ENCODE assay signal across 11 cellular contexts in genomic region chr14:68969278-68969677, GRCh38. TPM values are rescaled to one million over a fixed set of nuclear protein-coding genes. Genes with fewer than 3 reads are reported as not detected.
DNase-seq lines count a peak whose midpoint lies in the region; ATAC-seq, FAIRE-seq and TF ChIP-seq lines count a peak whose summit lies in the region.
"Had no signal": no experiment of that assay in that cellular context is flagged by ENCODE, and none has a peak within 500 bp of the region (broad histone marks: within the 10 kb centered on the region; RNA-seq: fewer than 3 reads in every experiment).

No MANE protein-coding gene starts in this region.

- no peak overlapping the region for H3K27ac Mint-ChIP-seq in astrocyte (ENCODE audit: unreplicated experiment)

- H3K4me1 ChIP-seq in IMR-90 (ENCODE audit: control insufficient read depth, insufficient read depth, low read length) (peaks cover 84% of the 10 kb centered on the region), astrocyte (ENCODE audit: insufficient read depth, low read length) (peaks cover 93% of the 10 kb centered on the region), right cardiac atrium (ENCODE audit: control insufficient read depth, insufficient read depth, low read length) (peaks cover 49% of the 10 kb centered on the region), stomach smooth muscle (ENCODE audit: control insufficient read depth, insufficient read depth, low read length) (peaks cover 100% of the 10 kb centered on the region)

- dilution Hi-C loops in IMR-90 (cut with HindIII; ENCODE audit: low sequenced_read_pairs, unreplicated experiment), result no loop called here

- peaks cover 76% of the 10 kb centered on the region for H3K9me1 ChIP-seq in IMR-90 (ENCODE audit: insufficient read depth, low read length)

- peaks cover 91% of the 10 kb centered on the region for H3K4me1 Mint-ChIP-seq in astrocyte (ENCODE audit: low read depth, unreplicated experiment)

- CTCF ChIA-PET in IMR-90 (lab: Yijun Ruan, JAX), result no interaction called here

- H3K27ac ChIP-seq in IMR-90 (ENCODE audit: insufficient read depth, low read length) (peak overlapping the region; percentile 55; the same call in 1 of the 2 replicates), astrocyte (ENCODE audit: low read depth, low read length) (peak overlapping the region; percentile 12), right cardiac atrium (ENCODE audit: low read length) (peak overlapping the region; percentile 74), stomach smooth muscle (ENCODE audit: low read length) (peak overlapping the region; percentile 76)

- H3K56ac ChIP-seq in IMR-90 (ENCODE audit: extremely low read depth, insufficient read depth, low read length), result no peak overlapping the region

- H3K79me2 ChIP-seq in astrocyte (ENCODE audit: insufficient read depth, low read length), result peaks cover 100% of the 10 kb centered on the region

- H2AFZ ChIP-seq in IMR-90 (replicated peaks; ENCODE audit: low read length, poor library complexity) (no peak overlapping the region), astrocyte (ENCODE audit: low read depth, low read length) (no peak overlapping the region)

- 0 out of 2 replicates have a peak overlapping the region, but pooled peaks have one; percentile 29 for H3K23ac ChIP-seq in IMR-90 (ENCODE audit: low read depth, low read length)

- TF ChIP-seq CTCF in IMR-90 (conservative IDR thresholded peaks at IDR 0.05; ENCODE audit: low read depth, low read length) (no peak), astrocyte (IDR thresholded peaks at IDR 0.05; ENCODE audit: insufficient read depth, low read depth, low read length) (no peak)

- H3K9ac ChIP-seq in IMR-90 (ENCODE audit: low read depth, low read length) (peak overlapping the region; percentile 11; the same call in 1 of the 2 replicates), astrocyte (ENCODE audit: low read length) (peak overlapping the region; percentile 55), stomach smooth muscle (ENCODE audit: low read length in 2 of 2) (peak overlapping the region; percentile 30 to 100)

- H3K27me3 ChIP-seq in IMR-90 (ENCODE audit: control insufficient read depth, insufficient read depth, low read length) (no peaks in the 10 kb centered on the region), astrocyte (ENCODE audit: insufficient read depth, low read length) (no peaks in the 10 kb centered on the region), right cardiac atrium (ENCODE audit: control insufficient read depth, insufficient read depth) (no peaks in the 10 kb centered on the region), stomach smooth muscle (ENCODE audit: control insufficient read depth in 1 of 2, insufficient read depth in 2 of 2, low read length in 2 of 2) (no peaks in the 10 kb centered on the region)

- peaks cover 34% of the 10 kb centered on the region for H3K36me3 Mint-ChIP-seq in astrocyte (ENCODE audit: low read depth, unreplicated experiment)

- no peak overlapping the region for H2BK15ac ChIP-seq in IMR-90 (ENCODE audit: low read depth, low read length)

- no peak overlapping the region for H4K91ac ChIP-seq in IMR-90 (ENCODE audit: insufficient read depth, low read depth, low read length)

- no peak for TF ChIP-seq POLR2A in IMR-90 (IDR thresholded peaks at IDR 0.05; ENCODE audit: low read depth, low read length)

- H3K9me3 ChIP-seq in IMR-90 (ENCODE audit: control insufficient read depth, insufficient read depth, low read length) (no peaks in the 10 kb centered on the region), astrocyte (ENCODE audit: insufficient read depth, low read depth, low read length) (no peaks in the 10 kb centered on the region), right cardiac atrium (ENCODE audit: control insufficient read depth, low read length) (no peaks in the 10 kb centered on the region), stomach smooth muscle (ENCODE audit: control insufficient read depth in 2 of 2, low read length in 2 of 2) (no peaks in the 10 kb centered on the region)

- no peak overlapping the region; the same call in 1 of the 2 replicates for H3K4ac ChIP-seq in IMR-90 (ENCODE audit: low read depth, low read length)

- no peak for FAIRE-seq in astrocyte (lab: Jason Lieb, UNC)

- H2BK20ac ChIP-seq in IMR-90 (ENCODE audit: low read depth, low read length), result no peak overlapping the region

- H3K36me3 ChIP-seq in IMR-90 (ENCODE audit: control insufficient read depth, insufficient read depth, low read length) (peaks cover 56% of the 10 kb centered on the region), astrocyte (ENCODE audit: insufficient read depth, low read length) (peaks cover 65% of the 10 kb centered on the region), stomach smooth muscle (ENCODE audit: control insufficient read depth in 2 of 2, insufficient read depth in 2 of 2, low read length in 2 of 2) (peaks cover 20 to 30% of the 10 kb centered on the region in 2 donors)

- no TSS peak for BruUV-seq in IMR-90 (replicated peaks; lab: Mats Ljungman, UMichigan)

- no CpG with 5 or more reads among the region's 8 CpGs for WGBS in IMR-90 (ENCODE audit: extremely low coverage in 2 of 2, insufficient read length in 1 of 2), 2 experiments
- WGBS in right cardiac atrium, result 17% methylated on average over 8 of the region's 8 CpGs

- H4K5ac ChIP-seq in IMR-90 (ENCODE audit: low read depth, low read length), result 0 out of 2 replicates have a peak overlapping the region, but pooled peaks have one; percentile 9

- in situ Hi-C loops in IMR-90 (cut with MboI; ENCODE audit: low sequenced_read_pairs), result no loop called here

- no peak overlapping the region for H2AK9ac ChIP-seq in IMR-90 (replicated peaks; ENCODE audit: low read depth, low read length, poor library complexity)

- H3K27me3 Mint-ChIP-seq in astrocyte (ENCODE audit: low read depth, unreplicated experiment), result no peaks in the 10 kb centered on the region

- H3K4me2 ChIP-seq in IMR-90 (ENCODE audit: low read depth, low read length) (peak overlapping the region; percentile 27), astrocyte (ENCODE audit: low read length) (peak overlapping the region; percentile 65)

- H3K4me3 ChIP-seq in IMR-90 (ENCODE audit: insufficient read depth, low read depth, low read length), result no peak overlapping the region
- no peak overlapping the region for H3K4me3 ChIP-seq in astrocyte (ENCODE audit: insufficient read depth, low read depth, low read length)
- H3K4me3 ChIP-seq in right cardiac atrium (ENCODE audit: low read length), result no peak overlapping the region
- peak overlapping the region; percentile 57 to 60 for H3K4me3 ChIP-seq in stomach smooth muscle (ENCODE audit: low read length in 2 of 2)

- H4K8ac ChIP-seq in IMR-90 (ENCODE audit: low read depth in 2 of 2, low read length in 2 of 2), result 0 out of 4 replicates have a peak overlapping the region, but pooled peaks of 1 of the 2 experiments have one; percentile 29

- H3K79me1 ChIP-seq in IMR-90 (ENCODE audit: low read depth in 1 of 2, low read length in 2 of 2), result peaks cover 0 to 88% of the 10 kb centered on the region in 2 experiments; a peak in 2 of 4 replicates

- no peak overlapping the region for H2BK120ac ChIP-seq in IMR-90 (ENCODE audit: low read depth, low read length)

- no peak overlapping the region for H2AK5ac ChIP-seq in IMR-90 (ENCODE audit: low read depth, low read length)

- intact Hi-C loops in IMR-90 (cut with micrococcal nuclease), result no loop called here
- intact Hi-C loops in right cardiac atrium (cut with DNase I), result no loop called here

- TF ChIP-seq RAD21 in IMR-90 (IDR thresholded peaks at IDR 0.05; ENCODE audit: low read length), result no peak

- peak overlapping the region; percentile 47 for H3K4me3 Mint-ChIP-seq in astrocyte (ENCODE audit: unreplicated experiment)
- H3K4me3 Mint-ChIP-seq: IgD-negative memory B cell had no signal

- no peaks in the 10 kb centered on the region for H3K9me3 Mint-ChIP-seq in astrocyte (ENCODE audit: unreplicated experiment)
- H3K9me3 Mint-ChIP-seq: IgD-negative memory B cell had no signal

- POLR2A ChIA-PET in IMR-90 (lab: Charles Lee; ENCODE audit: unreplicated experiment), result interaction anchor here (0.6 to 0.7 kb wide), 2 partner anchors 12 to 37 kb away, joined by 3 to 4 read pairs; no protein-coding TSS in a partner anchor

- ATAC-seq in IMR-90 (ENCODE audit: low read depth), result no peak
- peak; percentile 60 to 70 for ATAC-seq in right cardiac atrium
- no peak for ATAC-seq in GM19397 (IDR thresholded peaks at IDR 0.05; ENCODE audit: unreplicated experiment)
- ATAC-seq in GM18867 (IDR thresholded peaks at IDR 0.05; ENCODE audit: unreplicated experiment), result no peak
- ATAC-seq: esophagus mucosa had no signal

- H3K14ac ChIP-seq in IMR-90 (replicated peaks; ENCODE audit: low read depth, low read length), result no peak overlapping the region; the same call in 1 of the 2 replicates

- H2BK5ac ChIP-seq in IMR-90 (ENCODE audit: low read depth, low read length, poor library complexity, severe bottlenecking), result peak overlapping the region; percentile 98

- H3K18ac ChIP-seq in IMR-90 (ENCODE audit: low read depth, low read length), result no peak overlapping the region; the same call in 1 of the 2 replicates

- DNase-seq in IMR-90, result no peak
- DNase-seq in astrocyte (ENCODE audit: low read depth), result no peak
- peak; percentile 66 to 87 (median 77) for DNase-seq in right cardiac atrium
- DNase-seq in NCI-H2196 treated with DMSO at 0.1 percent for 48 hours (lab: John Stamatoyannopoulos, UW; ENCODE audit: unreplicated experiment), result no peak
- no peak for DNase-seq in stimulated activated CD4-positive, alpha-beta T cell treated with anti-CD3 and anti-CD28 coated beads, Interleukin-12 subunit alpha, Interleukin-12 subunit beta, amount 100 ng/mL, for 4 hours
- DNase-seq: islet precursor cell had no signal

- H4K20me1 ChIP-seq in IMR-90 (ENCODE audit: insufficient read depth, low read length) (peaks cover 100% of the 10 kb centered on the region), astrocyte (ENCODE audit: insufficient read depth, low read length) (peaks cover 100% of the 10 kb centered on the region)

TF ChIP-seq in IMR-90, 13 proteins besides CTCF, POLR2A, EP300 and RAD21 (continues in another document):
- TF ChIP-seq NFE2L2 (IDR thresholded peaks at IDR 0.05; ENCODE audit: low read depth, low read length), result no peak
- no peak for TF ChIP-seq MAZ (IDR thresholded peaks at IDR 0.05; ENCODE audit: borderline replicate concordance, low read depth, low read length)
- TF ChIP-seq BHLHE40 (IDR thresholded peaks at IDR 0.05; ENCODE audit: low read depth, low read length), result no peak

RNA-seq across cellular contexts. Expression of gene ACTN1, which starts 9.8 kb away (rescaled TPM):
- total RNA-seq in IMR-90 (2012; rRNA removed) (648 and 684 TPM in 2 replicates), astrocyte (1,163 and 1,186 TPM in 2 replicates), right cardiac atrium (100 to 1,000 TPM; 133 to 305 (median 171) TPM)
- polyA plus RNA-seq in IMR-90 (2012; rRNA removed) (766 and 895 TPM in 2 replicates), right cardiac atrium (80.5 TPM)
- 676 and 750 TPM in 2 replicates for polyA plus RNA-seq in IMR-90 (2012; cell fraction: cytosol; rRNA removed)
- 1,803 and 1,926 TPM in 2 replicates for polyA plus RNA-seq in IMR-90 (2012; cell fraction: nucleus; rRNA removed; ENCODE audit: low replicate concordance)

Comparison
In these comparisons a context has a peak if more than half of its experiments do, and no peak if none do; other contexts are left out.
1. ATAC-seq: peak in right cardiac atrium (2 of 2); none in IMR-90 (single experiment), GM19397 (single experiment) and GM18867 (single experiment).
2. DNase-seq: peak in right cardiac atrium (3 of 3); none in IMR-90 (single experiment), astrocyte (single experiment), NCI-H2196 treated with DMSO at 0.1 percent for 48 hours (single experiment) and stimulated activated CD4-positive, alpha-beta T cell treated with anti-CD3 and anti-CD28 coated beads, Interleukin-12 subunit alpha, Interleukin-12 subunit beta, amount 100 ng/mL, for 4 hours (single experiment).
3. H3K27ac ChIP-seq: peak in every context shown above with its lines; median percentile 76 in stomach smooth muscle; 74 in right cardiac atrium; 55 in IMR-90; 12 in astrocyte.
4. H3K4me3 ChIP-seq: peak in stomach smooth muscle (2 of 2); none in IMR-90 (single experiment), astrocyte (single experiment) and right cardiac atrium (single experiment).
5. H3K9ac ChIP-seq: peak in every context shown above with its lines; median percentile 65 in stomach smooth muscle; 55 in astrocyte; 11 in IMR-90.